24 cellular contexts compared by ENCODE assay signal in the genomic region with DNA sequence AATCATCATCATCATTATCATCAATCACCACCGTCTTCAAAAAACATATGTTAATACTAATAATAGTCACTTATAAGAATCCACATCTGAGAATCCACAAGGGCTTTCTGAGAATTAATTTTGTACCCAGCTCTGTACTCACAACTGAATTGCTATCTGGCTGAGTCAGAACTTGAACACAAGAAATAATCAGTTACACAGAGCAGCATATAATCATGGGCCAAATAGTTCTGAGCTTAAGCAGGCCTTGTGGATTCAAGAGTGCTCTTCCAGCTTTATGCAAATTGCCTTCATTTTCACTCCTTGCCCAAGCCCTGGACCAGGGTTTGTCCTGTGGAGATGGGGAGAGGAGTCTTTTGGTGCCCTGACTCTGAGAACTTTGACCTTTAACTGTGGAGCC.
"Had no signal": no experiment of that assay in that cellular context is flagged by ENCODE, and none has a peak within 500 bp of the region (broad histone marks: within the 10 kb centered on the region; RNA-seq: fewer than 3 reads in every experiment).

No MANE protein-coding gene starts in this region.

- ATAC-seq: natural killer cell treated with Interleukin-12 subunit alpha and Interleukin-12 subunit beta and Interleukin-15 and Interleukin-18, amount 100 ng/mL, for 72 hours; stimulated activated memory B cell treated with anti-CD40 and anti-IgM and Interleukin-4, amounts not matched to agents 10 μg/mL and 1 μg/mL and 100 μg/mL, for 72 hours; stimulated activated naive CD8-positive, alpha-beta T cell treated with anti-CD3 and anti-CD28 coated beads, Interleukin-15, Interleukin-2, amounts not matched to agents 100 U/mL and 50 U/mL, for 24 hours had no signal

- H3K4me3 ChIP-seq: colonic mucosa, esophagus squamous epithelium, hepatocyte, lung, sigmoid colon, skin epidermis, spleen, testis, tibial artery had no signal

- H3K27ac Mint-ChIP-seq: dendritic cell treated with granulocyte-macrophage colony-stimulating factor and Interleukin-4, amounts not matched to agents 40 ng/mL and 50 ng/mL, for 4 days; endodermal cell; memory B cell; natural killer cell treated with Interleukin-12 subunit alpha and Interleukin-12 subunit beta and Interleukin-15 and Interleukin-18, amount 100 ng/mL, for 72 hours; progenitor cell of endocrine pancreas; stimulated activated memory B cell treated with anti-CD40 and anti-IgM and Interleukin-4, amounts not matched to agents 10 μg/mL and 1 μg/mL and 100 μg/mL, for 72 hours; type B pancreatic cell had no signal

- H3K36me3 Mint-ChIP-seq: memory B cell; stimulated activated memory B cell treated with anti-CD40 and anti-IgM and Interleukin-4, amounts not matched to agents 10 μg/mL and 1 μg/mL and 100 μg/mL, for 72 hours; type B pancreatic cell had no signal

- DNase-seq: central memory CD4-positive, alpha-beta T cell; colonic mucosa; effector CD8-positive, alpha-beta T cell; endodermal cell; esophagus squamous epithelium; kidney; sigmoid colon; spleen; stimulated activated CD4-positive, alpha-beta T cell treated with anti-CD3 and anti-CD28 coated beads, Interleukin-4, amount 100 ng/mL, for 4 hours; stimulated activated naive CD8-positive, alpha-beta T cell treated with anti-CD3 and anti-CD28 coated beads, Interleukin-15, Interleukin-2, amounts not matched to agents 100 U/mL and 50 U/mL, for 24 hours; substantia nigra; testis; tibial artery had no signal

- H3K4me1 Mint-ChIP-seq: endodermal cell; memory B cell; neural crest cell; stimulated activated memory B cell treated with anti-CD40 and anti-IgM and Interleukin-4, amounts not matched to agents 10 μg/mL and 1 μg/mL and 100 μg/mL, for 72 hours had no signal

- H3K9me3 ChIP-seq: colonic mucosa, testis, tibial artery had no signal

- H3K9ac ChIP-seq: parathyroid adenoma had no signal

- H2AFZ ChIP-seq: hepatocyte, parathyroid adenoma had no signal

- H3K36me3 ChIP-seq: colonic mucosa, esophagus squamous epithelium, sigmoid colon, spleen, tibial artery had no signal

- H3K27me3 ChIP-seq: colonic mucosa, esophagus squamous epithelium, hepatocyte, sigmoid colon, spleen, testis, tibial artery had no signal

- H3K4me1 ChIP-seq: colonic mucosa, esophagus squamous epithelium, sigmoid colon, spleen, testis, tibial artery had no signal

- H3K27ac ChIP-seq: colonic mucosa, esophagus squamous epithelium, hepatocyte, parathyroid adenoma, sigmoid colon, skin epidermis, spleen, testis, tibial artery had no signal

- H3K27me3 Mint-ChIP-seq: dendritic cell treated with granulocyte-macrophage colony-stimulating factor and Interleukin-4, amounts not matched to agents 40 ng/mL and 50 ng/mL, for 4 days; memory B cell; natural killer cell treated with Interleukin-12 subunit alpha and Interleukin-12 subunit beta and Interleukin-15 and Interleukin-18, amount 100 ng/mL, for 72 hours; progenitor cell of endocrine pancreas; stimulated activated memory B cell treated with anti-CD40 and anti-IgM and Interleukin-4, amounts not matched to agents 10 μg/mL and 1 μg/mL and 100 μg/mL, for 72 hours; type B pancreatic cell had no signal

- H3K4me3 Mint-ChIP-seq: dendritic cell treated with granulocyte-macrophage colony-stimulating factor and Interleukin-4, amounts not matched to agents 40 ng/mL and 50 ng/mL, for 4 days; endodermal cell; memory B cell; natural killer cell treated with Interleukin-12 subunit alpha and Interleukin-12 subunit beta and Interleukin-15 and Interleukin-18, amount 100 ng/mL, for 72 hours; neural crest cell; stimulated activated memory B cell treated with anti-CD40 and anti-IgM and Interleukin-4, amounts not matched to agents 10 μg/mL and 1 μg/mL and 100 μg/mL, for 72 hours; type B pancreatic cell had no signal

- H3K4me2 ChIP-seq: hepatocyte had no signal

- H3K79me2 ChIP-seq: hepatocyte, parathyroid adenoma had no signal
